ENCODE assay signal across 22 cellular contexts in genomic region chr7:116776046-116776445, GRCh38.
DNase-seq lines count a peak whose midpoint lies in the region; TF ChIP-seq lines count a peak whose summit lies in the region.
"Had no signal": no experiment of that assay in that cellular context is flagged by ENCODE, and none has a peak within 500 bp of the region (broad histone marks: within the 10 kb centered on the region; RNA-seq: fewer than 3 reads in every experiment).

No MANE protein-coding gene starts in this region.

- POLR2A ChIA-PET in PC-9 (lab: Charles Lee; ENCODE audit: unreplicated experiment), result interaction anchor here (0.7 kb wide), 2 partner anchors 12 to 350 kb away, joined by 5 to 6 read pairs; no protein-coding TSS in a partner anchor

- no peak overlapping the region for H2AFZ ChIP-seq in GM23248
- H2AFZ ChIP-seq in PC-9, result no peak overlapping the region
- no peak overlapping the region for H2AFZ ChIP-seq in fibroblast of lung (ENCODE audit: low read length)

- H3K27ac ChIP-seq in GM23248 (peak overlapping the region; percentile 82), PC-9 (peak overlapping the region; percentile 97), fibroblast of lung (ENCODE audit: insufficient read depth, low read length) (peak overlapping the region; percentile 66)
- H3K27ac ChIP-seq: adrenal gland, upper lobe of left lung had no signal

- H3K4me1 ChIP-seq in GM23248 (ENCODE audit: insufficient read depth) (peaks cover 66% of the 10 kb centered on the region), PC-9 (replicated peaks; ENCODE audit: insufficient read depth) (peaks cover 88% of the 10 kb centered on the region), fibroblast of lung (ENCODE audit: control insufficient read depth, extremely low read depth, insufficient read depth, low read length) (peaks cover 40% of the 10 kb centered on the region)
- H3K4me1 ChIP-seq: adrenal gland had no signal

- WGBS in GM23248 (ENCODE audit: low coverage in 1 of 2, low lambda C conversion rate in 2 of 2, missing lambda C conversion rate in 2 of 2), 2 experiments, result 100% methylated on average over 2 of the region's 2 CpGs

- H3K27me3 ChIP-seq in GM23248 (replicated peaks; ENCODE audit: insufficient read depth) (no peaks in the 10 kb centered on the region), PC-9 (ENCODE audit: insufficient read depth, low read depth) (no peaks in the 10 kb centered on the region), fibroblast of lung (ENCODE audit: control insufficient read depth, insufficient read depth, low read length) (no peaks in the 10 kb centered on the region)
- H3K27me3 ChIP-seq: adrenal gland, upper lobe of left lung had no signal

- CTCF ChIA-PET in PC-9 (lab: Charles Lee), result no interaction called here

- H3K79me2 ChIP-seq in GM23248 (ENCODE audit: insufficient read depth) (no peaks in the 10 kb centered on the region), PC-9 (ENCODE audit: low read depth) (no peaks in the 10 kb centered on the region), fibroblast of lung (ENCODE audit: control insufficient read depth, insufficient read depth, low read length) (no peaks in the 10 kb centered on the region)

- no peaks in the 10 kb centered on the region for H3K9me3 ChIP-seq in GM23248 (ENCODE audit: low read depth)
- peaks cover 6% of the 10 kb centered on the region; the same call in 1 of the 2 replicates for H3K9me3 ChIP-seq in PC-9 (ENCODE audit: insufficient read depth, low read depth)
- no peaks in the 10 kb centered on the region for H3K9me3 ChIP-seq in fibroblast of lung (ENCODE audit: control insufficient read depth, insufficient read depth, low read depth, low read length)
- H3K9me3 ChIP-seq: adrenal gland had no signal

- TF ChIP-seq CTCF in PC-9 (conservative IDR thresholded peaks at IDR 0.05) (no peak), fibroblast of lung (conservative IDR thresholded peaks at IDR 0.05 in 1 of 2, IDR thresholded peaks at IDR 0.05 in 1 of 2; ENCODE audit: low read depth in 1 of 2, low read length in 2 of 2) (no peak)

- DNase-seq in GM23248, result no peak
- no peak for DNase-seq in PC-9
- no peak for DNase-seq in fibroblast of lung (ENCODE audit: low read depth in 2 of 2)
- DNase-seq in renal cortical epithelial cell (ENCODE audit: low read depth), result peak; percentile 27
- no peak for DNase-seq in central memory CD4-positive, alpha-beta T cell
- no peak for DNase-seq in AG08396 (ENCODE audit: low spot score)
- no peak for DNase-seq in occipital lobe (lab: John Stamatoyannopoulos, UW)
- no peak for DNase-seq in hypothalamus (lab: John Stamatoyannopoulos, UW)
- DNase-seq: activated CD4-positive, alpha-beta T cell treated with anti-CD3 and anti-CD28 coated beads, Interleukin-2, amount 10 ng/mL, durations not matched to agents 7 days and 5 days; activated naive CD4-positive, alpha-beta T cell treated with Interleukin-2 at 50 U/mL for 16 hours; activated T-cell treated with anti-CD3 and anti-CD28 coated beads, Interleukin-2, amount 50 U/mL, for 48 hours; adrenal gland; CD8-positive, alpha-beta memory T cell; cortex of kidney; immature natural killer cell; KBM-7; left ventricle myocardium superior; NCI-H526; nephron progenitor cell; posterior cingulate gyrus; T1000; upper lobe of left lung had no signal

- H3K4me2 ChIP-seq in GM23248 (ENCODE audit: unreplicated experiment) (peak overlapping the region; percentile 48), PC-9 (peak overlapping the region; percentile 65), fibroblast of lung (ENCODE audit: extremely low read depth, insufficient read depth, low read length) (no peak overlapping the region)

- intact Hi-C loops in PC-9 (cut with micrococcal nuclease; ENCODE audit: unreplicated experiment), result no loop called here

- H4K20me1 ChIP-seq in GM23248 (ENCODE audit: insufficient read depth) (no peaks in the 10 kb centered on the region), PC-9 (ENCODE audit: insufficient read depth) (no peaks in the 10 kb centered on the region), fibroblast of lung (ENCODE audit: control insufficient read depth, extremely low read depth, insufficient read depth, low read length) (no peaks in the 10 kb centered on the region)

- H3K36me3 ChIP-seq in GM23248 (ENCODE audit: low read depth) (peaks cover 8% of the 10 kb centered on the region; the same call in 1 of the 2 replicates), PC-9 (ENCODE audit: low read depth) (peaks cover 45% of the 10 kb centered on the region), fibroblast of lung (ENCODE audit: control insufficient read depth, insufficient read depth, low read length) (peaks cover 3% of the 10 kb centered on the region)
- H3K36me3 ChIP-seq: adrenal gland, upper lobe of left lung had no signal

- BruUV-seq in PC-9 (replicated peaks; lab: Mats Ljungman, UMichigan), result TSS peak; percentile 43

- H3K9me2 ChIP-seq in GM23248 (ENCODE audit: insufficient read depth) (no peaks in the 10 kb centered on the region), PC-9 (ENCODE audit: insufficient read depth) (no peaks in the 10 kb centered on the region)

- peaks cover 64% of the 10 kb centered on the region for H3F3A ChIP-seq in GM23248 (ENCODE audit: insufficient read depth)
- peaks cover 71% of the 10 kb centered on the region for H3F3A ChIP-seq in PC-9 (ENCODE audit: insufficient read depth, low read depth)

- peak overlapping the region; percentile 38 for H3K9ac ChIP-seq in GM23248
- H3K9ac ChIP-seq in fibroblast of lung (ENCODE audit: insufficient read depth, low read length), result no peak overlapping the region

- 0 out of 2 replicates have a peak overlapping the region, but pooled peaks have one; percentile 4 for H3K4me3 ChIP-seq in GM23248
- H3K4me3 ChIP-seq in PC-9, result no peak overlapping the region
- no peak overlapping the region for H3K4me3 ChIP-seq in fibroblast of lung (replicated peaks in 1 of 4; ENCODE audit: control extremely low read depth in 1 of 4, insufficient read depth in 1 of 4, low read depth in 3 of 4, low read length in 4 of 4)
- H3K4me3 ChIP-seq: adrenal gland, upper lobe of left lung had no signal

- in situ Hi-C loops in GM23248 (cut with MboI), result no loop called here
